Comparison of ENCODE assay signal across 15 cellular contexts in genomic region chr6:70110128-70111022, GRCh38.
DNase-seq lines count a peak whose midpoint lies in the region; ATAC-seq and TF ChIP-seq lines count a peak whose summit lies in the region.
"Had no signal": no experiment of that assay in that cellular context is flagged by ENCODE, and none has a peak within 500 bp of the region (broad histone marks: within the 10 kb centered on the region; RNA-seq: fewer than 3 reads in every experiment).

No MANE protein-coding gene starts in this region.

- H3K27me3 Mint-ChIP-seq in memory B cell = no peaks in the 10 kb centered on the region

- H3K4me3 Mint-ChIP-seq in memory B cell = no peak overlapping the region
- H3K4me3 Mint-ChIP-seq: activated naive CD4-positive, alpha-beta T cell treated with anti-CD3 and anti-CD28 coated beads, Interleukin-2, amount 50 U/mL, for 24 hours; neural progenitor cell had no signal

- H3K27me3 ChIP-seq in colonic mucosa = no peaks in the 10 kb centered on the region
- H3K27me3 ChIP-seq: neural progenitor cell had no signal

- H3K4me3 ChIP-seq in colonic mucosa = no peak overlapping the region
- H3K4me3 ChIP-seq: neural progenitor cell, skin epidermis had no signal

- H3K36me3 Mint-ChIP-seq in memory B cell = peaks cover 5% of the 10 kb centered on the region
- H3K36me3 Mint-ChIP-seq: activated naive CD4-positive, alpha-beta T cell treated with anti-CD3 and anti-CD28 coated beads, Interleukin-2, amount 50 U/mL, for 24 hours; neural progenitor cell had no signal

- peaks cover 7% of the 10 kb centered on the region for H3K4me1 Mint-ChIP-seq in memory B cell
- H3K4me1 Mint-ChIP-seq: activated naive CD4-positive, alpha-beta T cell treated with anti-CD3 and anti-CD28 coated beads, Interleukin-2, amount 50 U/mL, for 24 hours had no signal

- intact Hi-C loops in colonic mucosa (cut with DNase I) = loop anchor here (10.0 kb wide), 1 partner anchor 376 kb away; no protein-coding TSS in a partner anchor

- H3K9me3 Mint-ChIP-seq in memory B cell = no peaks in the 10 kb centered on the region
- H3K9me3 Mint-ChIP-seq: activated naive CD4-positive, alpha-beta T cell treated with anti-CD3 and anti-CD28 coated beads, Interleukin-2, amount 50 U/mL, for 24 hours; neural progenitor cell had no signal

- DNase-seq in NCI-H524 treated with DMSO at 0.1 percent for 48 hours (lab: John Stamatoyannopoulos, UW) (peak; percentile 52), memory B cell (ENCODE audit: low spot score in 2 of 2) (no peak), colonic mucosa (no peak), mesenteric fat pad (ENCODE audit: low spot score) (no peak), SKM-1 treated with dmso at 0.1 percent for 144 hours (lab: John Stamatoyannopoulos, UW; ENCODE audit: unreplicated experiment) (no peak), cerebellar cortex (ENCODE audit: low spot score) (no peak)
- DNase-seq: central memory CD4-positive, alpha-beta T cell; left ventricle myocardium superior; NCI-H510A had no signal

- H3K36me3 ChIP-seq in colonic mucosa = no peaks in the 10 kb centered on the region
- H3K36me3 ChIP-seq: neural progenitor cell had no signal

- no peak overlapping the region for H3K9ac ChIP-seq in colonic mucosa (ENCODE audit: low read depth in 2 of 2, low read length in 2 of 2)
- H3K9ac ChIP-seq: neural progenitor cell had no signal

- TF ChIP-seq CTCF in colonic mucosa (IDR thresholded peaks at IDR 0.05) = no peak

- no peaks in the 10 kb centered on the region for H3K4me1 ChIP-seq in colonic mucosa

- H3K27ac ChIP-seq in colonic mucosa = no peak overlapping the region
- H3K27ac ChIP-seq: C4-2B, neural progenitor cell, skin epidermis had no signal

- H3K9me3 ChIP-seq in colonic mucosa = no peaks in the 10 kb centered on the region

- peak overlapping the region; percentile 47 for H3K27ac Mint-ChIP-seq in memory B cell
- H3K27ac Mint-ChIP-seq: activated naive CD4-positive, alpha-beta T cell treated with anti-CD3 and anti-CD28 coated beads, Interleukin-2, amount 50 U/mL, for 24 hours; neural progenitor cell had no signal

- ATAC-seq in GM18861 (IDR thresholded peaks at IDR 0.05; ENCODE audit: unreplicated experiment) (peak; percentile 50), HG02884 (IDR thresholded peaks at IDR 0.05; ENCODE audit: unreplicated experiment) (peak; percentile 53), memory B cell (ENCODE audit: low read depth) (no peak)
- ATAC-seq: left ventricle myocardium superior had no signal
